Comparison of ENCODE assay signal across 8 cellular contexts in the genomic region with DNA sequence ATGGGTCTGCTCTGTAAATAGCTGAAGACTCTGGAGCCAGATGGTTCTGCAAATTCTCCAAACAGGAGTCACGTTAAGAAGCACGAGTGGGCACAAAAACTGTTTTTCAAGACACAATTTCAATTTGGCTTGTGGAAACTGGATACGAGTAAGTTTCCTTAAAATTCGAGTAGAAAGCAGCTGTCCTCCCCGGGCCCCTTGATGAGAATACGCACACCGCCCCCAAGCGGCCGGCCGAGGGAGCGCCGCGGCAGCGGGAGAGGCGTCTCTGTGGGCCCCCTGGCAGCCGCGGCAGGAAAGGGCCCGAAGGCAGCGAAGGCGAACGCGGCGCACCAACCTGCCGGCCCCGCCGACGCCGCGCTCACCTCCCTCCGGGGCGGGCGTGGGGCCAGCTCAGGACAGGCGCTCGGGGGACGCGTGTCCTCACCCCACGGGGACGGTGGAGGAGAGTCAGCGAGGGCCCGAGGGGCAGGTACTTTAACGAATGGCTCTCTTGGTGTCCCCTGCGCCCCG. TPM values are rescaled to one million over a fixed set of nuclear protein-coding genes. Genes with fewer than 3 reads are reported as not detected.
DNase-seq lines count a peak whose midpoint lies in the region; ATAC-seq and TF ChIP-seq lines count a peak whose summit lies in the region.

No MANE protein-coding gene starts in this region.

- H3K4me3 ChIP-seq in choroid plexus epithelial cell (ENCODE audit: low read depth, low read length): peak overlapping the region; percentile 73

- intact Hi-C loops in left colon (cut with DNase I, micrococcal nuclease): loop anchor here in 1 of 2 donors (5.0 to 10.0 kb wide), 3 partner anchors 265 to 763 kb away; no protein-coding TSS in a partner anchor

- TF ChIP-seq CTCF in choroid plexus epithelial cell (conservative IDR thresholded peaks at IDR 0.05; ENCODE audit: low read depth, low read length): peak; percentile 75

- DNase-seq in SIG-M5 treated with dmso at 0.1 percent for 504 hours (lab: John Stamatoyannopoulos, UW; ENCODE audit: unreplicated experiment): peak; percentile 74
- DNase-seq in SIG-M5 (lab: John Stamatoyannopoulos, UW): no peak
- peak; percentile 13 for DNase-seq in NCI-H446 treated with DMSO at 0.1 percent for 48 hours (lab: John Stamatoyannopoulos, UW)
- peak; percentile 73 to 82 for DNase-seq in activated CD4-positive, alpha-beta T cell treated with anti-CD3 and anti-CD28 coated beads for 4 hours
- peak; percentile 98 for DNase-seq in choroid plexus epithelial cell (ENCODE audit: low read depth)
- peak; percentile 88 to 95 for DNase-seq in left colon
- peak; percentile 74 to 81 for DNase-seq in stimulated activated CD4-positive, alpha-beta T cell treated with anti-CD3 and anti-CD28 coated beads, Interleukin-1b, Interleukin-23, amount 100 ng/mL, for 1 hour (ENCODE audit: low read depth in 2 of 2)

- ATAC-seq in HG03103 (IDR thresholded peaks at IDR 0.05; ENCODE audit: low read depth, unreplicated experiment) (peak; percentile 86), left colon (peak; percentile 66)

RNA-seq across cellular contexts. Expression of a gene that starts 0.7 kb away (rescaled TPM):
- total RNA-seq in left colon: 100 to 1,000 TPM; 174 to 181 TPM
